In the genomic region with DNA sequence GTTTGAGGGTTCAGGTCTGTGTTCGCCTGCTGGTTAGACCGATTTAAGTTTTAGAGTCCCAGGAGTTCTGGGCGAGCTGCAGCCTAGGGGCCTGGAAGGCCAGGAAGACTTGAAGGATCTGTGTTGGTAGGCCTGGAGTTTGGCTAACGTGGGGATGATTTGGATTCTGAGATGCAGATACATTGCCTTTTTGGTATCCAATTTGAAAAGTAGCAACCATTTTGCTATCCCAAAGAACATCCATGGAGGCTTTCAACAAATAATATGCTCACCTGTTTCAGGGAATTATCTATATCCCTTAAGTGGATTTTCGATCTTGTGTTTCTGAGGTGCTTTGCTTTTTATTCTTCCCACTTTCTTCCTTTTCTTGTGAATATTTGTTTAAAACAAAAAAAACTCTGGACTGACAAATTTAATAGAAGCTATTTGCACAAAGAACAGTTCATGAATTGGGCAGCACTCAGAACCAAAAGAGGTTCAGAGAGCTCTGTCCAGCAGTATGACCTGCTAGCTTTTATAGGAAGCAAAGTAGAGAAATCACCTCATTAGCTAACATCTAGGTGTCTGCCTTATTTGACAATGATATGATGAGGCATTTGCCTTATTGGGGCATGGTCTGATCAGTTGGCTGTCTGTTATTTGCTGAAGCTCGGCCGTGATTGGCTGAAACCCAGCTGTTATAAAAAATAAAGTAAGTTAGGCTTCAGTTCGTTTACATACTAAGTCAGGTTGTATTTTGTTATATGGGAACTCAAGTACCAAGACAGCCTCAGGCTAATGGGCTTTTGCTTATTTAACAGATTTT, we compare ENCODE assay signal across 1 cellular context.
TF ChIP-seq lines count a peak whose summit lies in the region.

No MANE protein-coding gene starts in this region.

TF ChIP-seq in HepG2, 621 proteins besides CTCF, POLR2A, EP300 and RAD21 (continued from another document):
- TF ChIP-seq, protein P1, sequence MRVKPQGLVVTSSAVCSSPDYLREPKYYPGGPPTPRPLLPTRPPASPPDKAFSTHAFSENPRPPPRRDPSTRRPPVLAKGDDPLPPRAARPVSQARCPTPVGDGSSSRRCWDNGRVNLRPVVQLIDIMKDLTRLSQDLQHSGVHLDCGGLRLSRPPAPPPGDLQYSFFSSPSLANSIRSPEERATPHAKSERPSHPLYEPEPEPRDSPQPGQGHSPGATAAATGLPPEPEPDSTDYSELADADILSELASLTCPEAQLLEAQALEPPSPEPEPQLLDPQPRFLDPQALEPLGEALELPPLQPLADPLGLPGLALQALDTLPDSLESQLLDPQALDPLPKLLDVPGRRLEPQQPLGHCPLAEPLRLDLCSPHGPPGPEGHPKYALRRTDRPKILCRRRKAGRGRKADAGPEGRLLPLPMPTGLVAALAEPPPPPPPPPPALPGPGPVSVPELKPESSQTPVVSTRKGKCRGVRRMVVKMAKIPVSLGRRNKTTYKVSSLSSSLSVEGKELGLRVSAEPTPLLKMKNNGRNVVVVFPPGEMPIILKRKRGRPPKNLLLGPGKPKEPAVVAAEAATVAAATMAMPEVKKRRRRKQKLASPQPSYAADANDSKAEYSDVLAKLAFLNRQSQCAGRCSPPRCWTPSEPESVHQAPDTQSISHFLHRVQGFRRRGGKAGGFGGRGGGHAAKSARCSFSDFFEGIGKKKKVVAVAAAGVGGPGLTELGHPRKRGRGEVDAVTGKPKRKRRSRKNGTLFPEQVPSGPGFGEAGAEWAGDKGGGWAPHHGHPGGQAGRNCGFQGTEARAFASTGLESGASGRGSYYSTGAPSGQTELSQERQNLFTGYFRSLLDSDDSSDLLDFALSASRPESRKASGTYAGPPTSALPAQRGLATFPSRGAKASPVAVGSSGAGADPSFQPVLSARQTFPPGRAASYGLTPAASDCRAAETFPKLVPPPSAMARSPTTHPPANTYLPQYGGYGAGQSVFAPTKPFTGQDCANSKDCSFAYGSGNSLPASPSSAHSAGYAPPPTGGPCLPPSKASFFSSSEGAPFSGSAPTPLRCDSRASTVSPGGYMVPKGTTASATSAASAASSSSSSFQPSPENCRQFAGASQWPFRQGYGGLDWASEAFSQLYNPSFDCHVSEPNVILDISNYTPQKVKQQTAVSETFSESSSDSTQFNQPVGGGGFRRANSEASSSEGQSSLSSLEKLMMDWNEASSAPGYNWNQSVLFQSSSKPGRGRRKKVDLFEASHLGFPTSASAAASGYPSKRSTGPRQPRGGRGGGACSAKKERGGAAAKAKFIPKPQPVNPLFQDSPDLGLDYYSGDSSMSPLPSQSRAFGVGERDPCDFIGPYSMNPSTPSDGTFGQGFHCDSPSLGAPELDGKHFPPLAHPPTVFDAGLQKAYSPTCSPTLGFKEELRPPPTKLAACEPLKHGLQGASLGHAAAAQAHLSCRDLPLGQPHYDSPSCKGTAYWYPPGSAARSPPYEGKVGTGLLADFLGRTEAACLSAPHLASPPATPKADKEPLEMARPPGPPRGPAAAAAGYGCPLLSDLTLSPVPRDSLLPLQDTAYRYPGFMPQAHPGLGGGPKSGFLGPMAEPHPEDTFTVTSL (CRISPR knock-in tag; IDR thresholded peaks at IDR 0.05; ENCODE audit: borderline replicate concordance): 0 out of 2 replicates have a peak, but pooled peaks have one; percentile 26
- TF ChIP-seq ZNF124 (CRISPR knock-in tag; IDR thresholded peaks at IDR 0.05) (0 out of 2 replicates have a peak, but pooled peaks have one; percentile 17), ZNF354B (CRISPR knock-in tag; IDR thresholded peaks at IDR 0.05) (0 out of 2 replicates have a peak, but pooled peaks have one; percentile 9), ZNF501 (CRISPR knock-in tag; IDR thresholded peaks at IDR 0.05) (no peak)
